In the genomic region with DNA sequence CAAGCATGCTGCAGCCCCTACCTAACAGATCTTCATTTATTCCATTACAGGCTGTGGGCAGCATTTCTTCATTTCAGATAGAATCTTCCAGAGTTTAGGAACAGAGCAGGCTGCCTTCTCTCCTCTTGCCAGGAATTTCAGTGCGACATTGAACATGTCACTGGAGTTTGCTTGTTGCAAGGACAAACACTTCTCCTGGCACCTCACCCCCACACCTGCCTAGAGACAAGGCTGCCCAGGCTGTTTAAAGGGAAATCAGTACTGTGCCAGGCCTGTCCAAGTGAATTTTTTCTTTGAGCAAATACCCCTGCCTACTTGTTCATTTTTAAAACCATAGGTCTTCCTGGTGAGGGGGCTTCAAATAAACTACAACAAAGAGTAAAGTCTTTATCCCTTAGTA, we compare ENCODE assay signal across 29 cellular contexts.
"Had no signal": no experiment of that assay in that cellular context is flagged by ENCODE, and none has a peak within 500 bp of the region (broad histone marks: within the 10 kb centered on the region; RNA-seq: fewer than 3 reads in every experiment).

No MANE protein-coding gene starts in this region.

- H3K36me3 ChIP-seq: SJSA1 had no signal

- FAIRE-seq: RCC 7860 had no signal

- H3K27me3 ChIP-seq: SJSA1 had no signal

- H3K4me3 ChIP-seq: PC-9, SJSA1 had no signal

- H3K27ac ChIP-seq: KMS-11, PC-9, RWPE1, SJSA1 had no signal

- ATAC-seq: Panc1, Right ventricle myocardium inferior had no signal

- H3K9me3 ChIP-seq: SJSA1, SK-N-SH had no signal

- H3K4me1 ChIP-seq: SJSA1 had no signal

- DNase-seq: Karpas-422, KBM-7, MM.1S, MV-4-11, NCI-H1092, NCI-H1105, NCI-H1417 treated with DMSO at 0.1 percent for 48 hours, NCI-H1436 treated with DMSO at 0.1 percent for 48 hours, NCI-H1694 treated with DMSO at 0.1 percent for 48 hours, NCI-H187 treated with DMSO at 0.1 percent for 48 hours, NCI-H2029, NCI-H2081 treated with DMSO at 0.1 percent for 48 hours, NCI-H2107, NCI-H2171, NCI-H345, NCI-H446, NCI-H524 treated with DMSO at 0.1 percent for 48 hours, NCI-H526 treated with DMSO at 0.1 percent for 48 hours, NCI-H774, PC-9, SHP77 treated with DMSO at 0.1 percent for 48 hours, SK-N-SH, SW 1271 had no signal
